9 cellular contexts compared by ENCODE assay signal in the genomic region with DNA sequence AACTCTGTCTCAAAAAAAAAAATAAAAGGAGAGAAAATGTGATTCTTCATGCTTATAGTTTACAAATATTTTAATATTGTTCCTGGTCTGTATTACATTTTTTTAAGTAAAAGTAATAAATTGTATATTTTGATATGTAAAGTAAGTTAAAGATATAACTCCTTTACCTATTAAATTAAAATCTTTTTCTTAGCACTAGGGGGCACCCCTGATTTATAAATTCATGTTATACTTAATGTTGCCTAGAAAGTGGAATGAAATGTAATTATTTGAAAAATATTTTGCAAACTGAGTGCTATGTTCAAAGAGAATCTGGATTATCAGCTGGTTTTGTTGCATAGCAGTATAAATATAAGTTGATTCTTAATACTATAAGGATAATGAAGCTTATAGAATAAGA. TPM values are rescaled to one million over a fixed set of nuclear protein-coding genes. Genes with fewer than 3 reads are reported as not detected.
DNase-seq lines count a peak whose midpoint lies in the region; ATAC-seq and TF ChIP-seq lines count a peak whose summit lies in the region.
"Had no signal": no experiment of that assay in that cellular context is flagged by ENCODE, and none has a peak within 500 bp of the region (broad histone marks: within the 10 kb centered on the region; RNA-seq: fewer than 3 reads in every experiment).

No MANE protein-coding gene starts in this region.

- ATAC-seq in DND-41 (ENCODE audit: insufficient read depth, low read depth): no peak

- no peak overlapping the region for H3K27ac Mint-ChIP-seq in mesothelial cell of epicardium

- no peaks in the 10 kb centered on the region for H3K4me1 Mint-ChIP-seq in mesothelial cell of epicardium

- no peak overlapping the region for H3K4me2 ChIP-seq in DND-41 (ENCODE audit: insufficient read depth, low read length)

- no peak overlapping the region for H3K4me3 ChIP-seq in DND-41 (ENCODE audit: low read depth in 1 of 2, low read length in 2 of 2)
- H3K4me3 ChIP-seq in coronary artery: no peak overlapping the region

- H3K27me3 Mint-ChIP-seq in mesothelial cell of epicardium (ENCODE audit: low read depth): no peaks in the 10 kb centered on the region

- no peak overlapping the region for H3K4me3 Mint-ChIP-seq in mesothelial cell of epicardium

- H3K79me2 ChIP-seq in DND-41 (ENCODE audit: insufficient read depth, low read length): peaks cover 10% of the 10 kb centered on the region; the same call in 1 of the 2 replicates

- no peak overlapping the region for H2AFZ ChIP-seq in DND-41 (ENCODE audit: low read depth, low read length)

- H3K27ac ChIP-seq in DND-41 (ENCODE audit: low read length) (no peak overlapping the region), coronary artery (no peak overlapping the region)
- H3K27ac ChIP-seq: HL-60 had no signal

- H3K27me3 ChIP-seq in DND-41 (ENCODE audit: insufficient read depth, low read length, poor library complexity): no peaks in the 10 kb centered on the region

- H3K36me3 ChIP-seq in DND-41 (ENCODE audit: insufficient read depth, low read length): peaks cover 9% of the 10 kb centered on the region

- H3K4me1 ChIP-seq in DND-41 (ENCODE audit: insufficient read depth, low read length): no peaks in the 10 kb centered on the region

- no peaks in the 10 kb centered on the region for H4K20me1 ChIP-seq in DND-41 (ENCODE audit: insufficient read depth, low read length)

- peaks cover 4% of the 10 kb centered on the region for H3K9me3 Mint-ChIP-seq in mesothelial cell of epicardium

- peaks cover 5% of the 10 kb centered on the region for H3K9me3 ChIP-seq in DND-41 (ENCODE audit: insufficient read depth, low read length, severe bottlenecking)

- H3K36me3 Mint-ChIP-seq in mesothelial cell of epicardium: peaks cover 18% of the 10 kb centered on the region

- TF ChIP-seq CTCF in DND-41 (IDR thresholded peaks at IDR 0.05; ENCODE audit: borderline replicate concordance, extremely low read depth, low read length, poor library complexity, severe bottlenecking) (peak; percentile 45), mesothelial cell of epicardium (IDR thresholded peaks at IDR 0.05; ENCODE audit: unreplicated experiment) (peak; percentile 66), coronary artery (IDR thresholded peaks at IDR 0.05) (no peak)

- H3K9ac ChIP-seq in DND-41 (ENCODE audit: low read depth, low read length): no peak overlapping the region

- no peak for DNase-seq in DND-41
- peak; percentile 28 for DNase-seq in NCI-H1105 treated with DMSO at 0.1 percent for 48 hours (lab: John Stamatoyannopoulos, UW)
- DNase-seq in astrocyte of the hippocampus (ENCODE audit: low read depth, low spot score): peak; percentile 31
- no peak for DNase-seq in mesothelial cell of epicardium (ENCODE audit: low spot score in 2 of 2, unreplicated experiment in 2 of 2)
- no peak for DNase-seq in HK-2 (ENCODE audit: unreplicated experiment)
- DNase-seq in effector CD4-positive, alpha-beta T cell: no peak
- DNase-seq in stimulated activated CD4-positive, alpha-beta T cell treated with anti-CD3 and anti-CD28 coated beads, Interleukin-4, amount 100 ng/mL, for 4 hours: no peak
- DNase-seq in coronary artery (ENCODE audit: low spot score): no peak

RNA-seq across cellular contexts. Expression of gene RALGPS2, which starts 49.2 kb away (rescaled TPM):
- 45.3 to 51.6 TPM (median 50.9 TPM) in 3 replicates for total RNA-seq in mesothelial cell of epicardium

Comparison
In these comparisons a context has a peak if more than half of its experiments do, and no peak if none do; other contexts are left out.
1. DNase-seq: peak in NCI-H1105 treated with DMSO at 0.1 percent for 48 hours (single experiment) and astrocyte of the hippocampus (single experiment); none in DND-41 (single experiment), mesothelial cell of epicardium (0 of 2), HK-2 (single experiment), effector CD4-positive, alpha-beta T cell (single experiment), stimulated activated CD4-positive, alpha-beta T cell treated with anti-CD3 and anti-CD28 coated beads, Interleukin-4, amount 100 ng/mL, for 4 hours (0 of 2) and coronary artery (single experiment).